In the genomic region with DNA sequence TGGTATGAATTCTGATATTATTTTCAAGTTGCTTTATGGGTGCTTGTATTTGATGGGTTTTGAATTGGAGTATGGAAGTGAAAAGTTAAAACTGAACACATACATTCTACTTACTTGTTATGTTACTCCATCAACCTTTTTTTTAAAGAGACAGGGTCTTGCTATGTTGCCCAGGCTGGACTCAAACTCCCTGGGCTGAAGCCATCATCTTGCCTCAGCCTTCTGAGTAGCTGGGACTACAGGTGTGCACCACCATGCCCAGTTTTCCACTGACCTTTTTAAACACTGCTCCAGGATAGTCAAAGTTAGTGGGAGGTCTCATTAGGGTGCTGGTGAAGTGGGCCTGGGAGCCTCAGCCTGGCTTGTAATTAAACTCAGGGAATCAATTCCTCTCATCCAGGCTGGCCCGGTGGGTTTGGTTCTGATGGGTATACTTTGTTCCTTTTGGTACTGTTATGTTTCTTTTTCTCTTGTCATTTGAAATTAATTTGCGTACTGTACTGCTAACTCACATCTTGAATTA, we compare ENCODE assay signal across 16 cellular contexts.
A peak's percentile ranks its signal among the peaks of the same experiment; 100 is the strongest.
DNase-seq lines count a peak whose midpoint lies in the region; TF ChIP-seq lines count a peak whose summit lies in the region.
"Had no signal": no experiment of that assay in that cellular context is flagged by ENCODE, and none has a peak within 500 bp of the region (broad histone marks: within the 10 kb centered on the region; RNA-seq: fewer than 3 reads in every experiment).

No MANE protein-coding gene starts in this region.

- H3K4me2 ChIP-seq in Loucy (ENCODE audit: low read depth, low read length, poor library complexity, severe bottlenecking), result peak overlapping the region; percentile 81
- H3K4me2 ChIP-seq: A549 had no signal

- peaks cover 25% of the 10 kb centered on the region for H4K20me1 ChIP-seq in Loucy (ENCODE audit: insufficient read depth, low read length, poor library complexity, severe bottlenecking)

- H3K36me3 Mint-ChIP-seq in activated CD4-positive, alpha-beta T cell treated with anti-CD3 and anti-CD28 coated beads, Interleukin-2, amount 10 ng/mL, durations not matched to agents 7 days and 5 days (ENCODE audit: low read depth), result peaks cover 24% of the 10 kb centered on the region
- peaks cover 18% of the 10 kb centered on the region for H3K36me3 Mint-ChIP-seq in dendritic cell treated with granulocyte-macrophage colony-stimulating factor and Interleukin-4, amounts not matched to agents 40 ng/mL and 50 ng/mL, for 4 days (ENCODE audit: low read depth)
- H3K36me3 Mint-ChIP-seq in progenitor cell of endocrine pancreas (ENCODE audit: insufficient read depth), result peaks cover 10% of the 10 kb centered on the region

- no peaks in the 10 kb centered on the region for H3K9me2 ChIP-seq in Loucy (replicated peaks; ENCODE audit: low read depth, low read length)

- POLR2A ChIA-PET in activated CD4-positive, alpha-beta T cell treated with anti-CD3 and anti-CD28 coated beads, Interleukin-2, amount 10 ng/mL, durations not matched to agents 7 days and 5 days (lab: Charles Lee), result interaction anchor here (0.8 kb wide), 1 partner anchor 408 kb away, joined by 3 read pairs; no protein-coding TSS in a partner anchor

- peaks cover 7% of the 10 kb centered on the region; the same call in 1 of the 2 replicates for H3F3A ChIP-seq in Loucy (ENCODE audit: low read depth)

- peak overlapping the region; percentile 60 for H3K4me3 ChIP-seq in Loucy (ENCODE audit: low read length, poor library complexity, severe bottlenecking)
- H3K4me3 ChIP-seq: A549, GM23248 had no signal

- TF ChIP-seq CTCF in Loucy (conservative IDR thresholded peaks at IDR 0.05; ENCODE audit: low read length) (no peak), progenitor cell of endocrine pancreas (IDR thresholded peaks at IDR 0.05; ENCODE audit: unreplicated experiment) (no peak)

- DNase-seq in activated CD4-positive, alpha-beta T cell treated with anti-CD3 and anti-CD28 coated beads, Interleukin-2, amount 10 ng/mL, durations not matched to agents 7 days and 5 days, result no peak
- no peak for DNase-seq in activated CD4-positive, alpha-beta T cell treated with anti-CD3 and anti-CD28 coated beads, Interleukin-2, amount 50 U/mL, for 48 hours
- DNase-seq in progenitor cell of endocrine pancreas (ENCODE audit: low spot score, unreplicated experiment) (no peak), A172 (ENCODE audit: low spot score) (no peak), glomerular visceral epithelial cell (ENCODE audit: extremely low spot score) (no peak)
- no peak for DNase-seq in activated effector memory CD4-positive, alpha-beta T cell treated with anti-CD3 and anti-CD28 coated beads, Interleukin-2, amount 50 U/mL, for 16 hours
- DNase-seq: activated B cell treated with CpG ODN at 0.5 μM for 24 hours; COR-L47; GM23248; left ventricle myocardium superior; NCI-H1436; NCI-H510A; stimulated activated naive B cell treated with anti-CD40 and anti-IgM and Interleukin-4, amounts not matched to agents 10 μg/mL and 1 μg/mL and 100 μg/mL, for 72 hours had no signal

- intact Hi-C loops in dendritic cell treated with granulocyte-macrophage colony-stimulating factor and Interleukin-4, amounts not matched to agents 40 ng/mL and 50 ng/mL, for 4 days (cut with micrococcal nuclease), result loop anchor here (5.0 kb wide), 1 partner anchor 64 kb away; no protein-coding TSS in a partner anchor

- no peaks in the 10 kb centered on the region for H3K27me3 ChIP-seq in Loucy (ENCODE audit: insufficient read depth, low read length, poor library complexity, severe bottlenecking)

- H2AFZ ChIP-seq in Loucy (ENCODE audit: low read length), result no peak overlapping the region
- H2AFZ ChIP-seq: GM23248 had no signal

- peak overlapping the region; percentile 54 for H3K27ac Mint-ChIP-seq in activated CD4-positive, alpha-beta T cell treated with anti-CD3 and anti-CD28 coated beads, Interleukin-2, amount 10 ng/mL, durations not matched to agents 7 days and 5 days
- H3K27ac Mint-ChIP-seq in dendritic cell treated with granulocyte-macrophage colony-stimulating factor and Interleukin-4, amounts not matched to agents 40 ng/mL and 50 ng/mL, for 4 days, result peak overlapping the region; percentile 90
- H3K27ac Mint-ChIP-seq in progenitor cell of endocrine pancreas, result peak overlapping the region; percentile 78
- H3K27ac Mint-ChIP-seq: stimulated activated naive B cell treated with anti-CD40 and anti-IgM and Interleukin-4, amounts not matched to agents 10 μg/mL and 1 μg/mL and 100 μg/mL, for 72 hours had no signal

- peaks cover 34% of the 10 kb centered on the region for H3K79me2 ChIP-seq in Loucy (ENCODE audit: insufficient read depth, low read length)

- H3K36me3 ChIP-seq in Loucy (ENCODE audit: insufficient read depth, low read length), result no peaks in the 10 kb centered on the region

- H3K4me1 Mint-ChIP-seq in activated CD4-positive, alpha-beta T cell treated with anti-CD3 and anti-CD28 coated beads, Interleukin-2, amount 10 ng/mL, durations not matched to agents 7 days and 5 days, result peaks cover 78% of the 10 kb centered on the region
- peaks cover 68% of the 10 kb centered on the region for H3K4me1 Mint-ChIP-seq in dendritic cell treated with granulocyte-macrophage colony-stimulating factor and Interleukin-4, amounts not matched to agents 40 ng/mL and 50 ng/mL, for 4 days (ENCODE audit: low read depth)
- H3K4me1 Mint-ChIP-seq in progenitor cell of endocrine pancreas (ENCODE audit: low read depth), result peaks cover 61% of the 10 kb centered on the region

- no peak overlapping the region for H3K9ac ChIP-seq in Loucy (ENCODE audit: low read depth, low read length, poor library complexity, severe bottlenecking)
- H3K9ac ChIP-seq: GM23248 had no signal

- no peaks in the 10 kb centered on the region for H3K9me3 ChIP-seq in Loucy (ENCODE audit: insufficient read depth, low read depth, low read length)
- H3K9me3 ChIP-seq: A549 had no signal

- CTCF ChIA-PET in activated CD4-positive, alpha-beta T cell treated with anti-CD3 and anti-CD28 coated beads, Interleukin-2, amount 10 ng/mL, durations not matched to agents 7 days and 5 days (lab: Charles Lee), result interaction anchor here (0.6 to 1.4 kb wide), 5 partner anchors 11 to 583 kb away, joined by 3 to 6 read pairs (median 3); no protein-coding TSS in a partner anchor

- H3K4me1 ChIP-seq in Loucy (ENCODE audit: insufficient read depth, low read length, poor library complexity, severe bottlenecking), result peaks cover 39% of the 10 kb centered on the region

- H3K4me3 Mint-ChIP-seq in activated CD4-positive, alpha-beta T cell treated with anti-CD3 and anti-CD28 coated beads, Interleukin-2, amount 10 ng/mL, durations not matched to agents 7 days and 5 days, result no peak overlapping the region
- H3K4me3 Mint-ChIP-seq in dendritic cell treated with granulocyte-macrophage colony-stimulating factor and Interleukin-4, amounts not matched to agents 40 ng/mL and 50 ng/mL, for 4 days, result no peak overlapping the region
- H3K4me3 Mint-ChIP-seq in progenitor cell of endocrine pancreas (ENCODE audit: low read depth), result no peak overlapping the region
- H3K4me3 Mint-ChIP-seq: activated B cell treated with CpG ODN at 0.5 μM for 24 hours had no signal

- H3K27me3 Mint-ChIP-seq in activated CD4-positive, alpha-beta T cell treated with anti-CD3 and anti-CD28 coated beads, Interleukin-2, amount 10 ng/mL, durations not matched to agents 7 days and 5 days, result peaks cover 3% of the 10 kb centered on the region
- no peaks in the 10 kb centered on the region for H3K27me3 Mint-ChIP-seq in dendritic cell treated with granulocyte-macrophage colony-stimulating factor and Interleukin-4, amounts not matched to agents 40 ng/mL and 50 ng/mL, for 4 days
- no peaks in the 10 kb centered on the region for H3K27me3 Mint-ChIP-seq in progenitor cell of endocrine pancreas

- H3K9me3 Mint-ChIP-seq in activated CD4-positive, alpha-beta T cell treated with anti-CD3 and anti-CD28 coated beads, Interleukin-2, amount 10 ng/mL, durations not matched to agents 7 days and 5 days, result peaks cover 2% of the 10 kb centered on the region
- H3K9me3 Mint-ChIP-seq in dendritic cell treated with granulocyte-macrophage colony-stimulating factor and Interleukin-4, amounts not matched to agents 40 ng/mL and 50 ng/mL, for 4 days, result no peaks in the 10 kb centered on the region
- H3K9me3 Mint-ChIP-seq in progenitor cell of endocrine pancreas (ENCODE audit: low read depth), result no peaks in the 10 kb centered on the region
- H3K9me3 Mint-ChIP-seq: activated B cell treated with CpG ODN at 0.5 μM for 24 hours had no signal
